24 cellular contexts compared by ENCODE assay signal in the genomic region with DNA sequence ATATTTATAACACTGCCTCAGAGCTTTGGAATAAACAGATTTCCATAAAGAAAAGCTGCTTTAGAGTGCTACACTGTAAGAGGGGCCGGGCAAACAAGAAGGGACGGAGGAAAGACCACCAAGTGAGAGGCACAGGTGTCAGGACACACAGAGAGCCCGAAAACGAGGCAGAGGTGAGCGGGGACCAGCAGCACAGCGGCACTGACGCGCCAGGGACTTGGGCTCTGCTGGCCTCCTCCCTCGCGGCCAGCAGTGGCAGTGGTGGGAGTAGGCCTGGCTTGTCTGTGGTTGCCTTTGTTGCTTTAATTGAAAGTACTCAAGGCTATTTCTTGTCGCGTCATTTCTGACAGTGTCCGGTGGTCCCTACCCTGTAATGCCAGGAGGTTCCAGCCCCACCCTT.
"Had no signal": no experiment of that assay in that cellular context is flagged by ENCODE, and none has a peak within 500 bp of the region (broad histone marks: within the 10 kb centered on the region; RNA-seq: fewer than 3 reads in every experiment).

No MANE protein-coding gene starts in this region.

- H3K4me3 Mint-ChIP-seq: activated B cell treated with CpG ODN at 0.5 μM for 24 hours; activated CD4-positive, alpha-beta memory T cell treated with anti-CD3 and anti-CD28 coated beads, Interleukin-2, amount 10 ng/mL, durations not matched to agents 7 days and 5 days; activated CD8-positive, alpha-beta memory T cell treated with anti-CD3 and anti-CD28 coated beads, Interleukin-2, amount 10 ng/mL, durations not matched to agents 7 days and 5 days; activated naive CD8-positive, alpha-beta T cell treated with anti-CD3 and anti-CD28 coated beads for 36 hours; central memory CD8-positive, alpha-beta T cell; memory B cell; neural progenitor cell; T-cell had no signal

- H3K27me3 ChIP-seq: brain microvascular endothelial cell, colonic mucosa, neural progenitor cell, ovary had no signal

- H3K36me3 Mint-ChIP-seq: memory B cell, T-cell had no signal

- H3K36me3 ChIP-seq: brain microvascular endothelial cell, colonic mucosa, left ventricle myocardium inferior, neural progenitor cell, ovary had no signal

- H3K9me3 ChIP-seq: colonic mucosa, left ventricle myocardium inferior, ovary, SK-N-SH had no signal

- ATAC-seq: activated CD8-positive, alpha-beta memory T cell treated with anti-CD3 and anti-CD28 coated beads, Interleukin-2, amount 10 ng/mL, durations not matched to agents 7 days and 5 days; stimulated activated naive CD8-positive, alpha-beta T cell treated with anti-CD3 and anti-CD28 coated beads, Interleukin-15, Interleukin-2, amounts not matched to agents 100 U/mL and 50 U/mL, for 24 hours; T-cell had no signal

- H3K27ac ChIP-seq: brain microvascular endothelial cell, colonic mucosa, neural progenitor cell, ovary had no signal

- H3K27me3 Mint-ChIP-seq: activated B cell treated with CpG ODN at 0.5 μM for 24 hours; activated CD4-positive, alpha-beta memory T cell treated with anti-CD3 and anti-CD28 coated beads, Interleukin-2, amount 10 ng/mL, durations not matched to agents 7 days and 5 days; activated CD8-positive, alpha-beta memory T cell treated with anti-CD3 and anti-CD28 coated beads, Interleukin-2, amount 10 ng/mL, durations not matched to agents 7 days and 5 days; activated naive CD8-positive, alpha-beta T cell treated with anti-CD3 and anti-CD28 coated beads for 36 hours; central memory CD8-positive, alpha-beta T cell; memory B cell; T-cell had no signal

- H3K9me3 Mint-ChIP-seq: activated B cell treated with CpG ODN at 0.5 μM for 24 hours; activated CD4-positive, alpha-beta memory T cell treated with anti-CD3 and anti-CD28 coated beads, Interleukin-2, amount 10 ng/mL, durations not matched to agents 7 days and 5 days; activated naive CD8-positive, alpha-beta T cell treated with anti-CD3 and anti-CD28 coated beads for 36 hours; central memory CD8-positive, alpha-beta T cell; memory B cell; neural progenitor cell; T-cell had no signal

- H3K4me3 ChIP-seq: colonic mucosa, left ventricle myocardium inferior, neural progenitor cell, ovary had no signal

- H3K9ac ChIP-seq: neural progenitor cell, SK-N-SH had no signal

- FAIRE-seq: endometrium, frontal cortex, keratinocyte had no signal

- H3K4me2 ChIP-seq: neural progenitor cell, SK-N-SH had no signal

- DNase-seq: activated B cell treated with CpG ODN at 0.5 μM for 24 hours; activated CD4-positive, alpha-beta memory T cell treated with anti-CD3 and anti-CD28 coated beads, Interleukin-2, amount 10 ng/mL, durations not matched to agents 7 days and 5 days; activated CD4-positive, alpha-beta T cell treated with anti-CD3 and anti-CD28 coated beads for 4 hours; activated CD8-positive, alpha-beta memory T cell treated with anti-CD3 and anti-CD28 coated beads, Interleukin-2, amount 10 ng/mL, durations not matched to agents 7 days and 5 days; activated naive CD4-positive, alpha-beta T cell; activated naive CD8-positive, alpha-beta T cell treated with anti-CD3 and anti-CD28 coated beads for 36 hours; amygdala; brain microvascular endothelial cell; colonic mucosa; erythroblast; head of caudate nucleus; left ventricle myocardium inferior; SK-N-SH; stimulated activated CD8-positive, alpha-beta memory T cell treated with anti-CD3 and anti-CD28 coated beads, Interleukin-4, amount 100 ng/mL, for 48 hours; stimulated activated naive CD8-positive, alpha-beta T cell treated with anti-CD3 and anti-CD28 coated beads, Interleukin-15, Interleukin-2, amounts not matched to agents 100 U/mL and 50 U/mL, for 24 hours; T-cell; trophoblast cell had no signal

- H3K4me1 ChIP-seq: colonic mucosa had no signal

- H3K27ac Mint-ChIP-seq: activated B cell treated with CpG ODN at 0.5 μM for 24 hours; activated CD4-positive, alpha-beta memory T cell treated with anti-CD3 and anti-CD28 coated beads, Interleukin-2, amount 10 ng/mL, durations not matched to agents 7 days and 5 days; activated CD8-positive, alpha-beta memory T cell treated with anti-CD3 and anti-CD28 coated beads, Interleukin-2, amount 10 ng/mL, durations not matched to agents 7 days and 5 days; activated naive CD8-positive, alpha-beta T cell treated with anti-CD3 and anti-CD28 coated beads for 36 hours; memory B cell; neural progenitor cell; T-cell had no signal

- H2AFZ ChIP-seq: neural progenitor cell had no signal
